ENCODE assay signal across 10 cellular contexts in genomic region chr19:3443840-3444694, GRCh38. TPM values are rescaled to one million over a fixed set of nuclear protein-coding genes. Genes with fewer than 3 reads are reported as not detected.
DNase-seq lines count a peak whose midpoint lies in the region; ATAC-seq and TF ChIP-seq lines count a peak whose summit lies in the region.
"Had no signal": no experiment of that assay in that cellular context is flagged by ENCODE, and none has a peak within 500 bp of the region (broad histone marks: within the 10 kb centered on the region; RNA-seq: fewer than 3 reads in every experiment).

No MANE protein-coding gene starts in this region.

- H4K91ac ChIP-seq in IMR-90 (ENCODE audit: insufficient read depth, low read depth, low read length) = no peak overlapping the region

- H2AFZ ChIP-seq in IMR-90 (replicated peaks; ENCODE audit: low read length, poor library complexity) = peak overlapping the region; percentile 81

- no peak for TF ChIP-seq POLR2A in IMR-90 (IDR thresholded peaks at IDR 0.05; ENCODE audit: low read depth, low read length)

- in situ Hi-C loops in IMR-90 (cut with MboI; ENCODE audit: low sequenced_read_pairs) = no loop called here

- no peak overlapping the region; the same call in 1 of the 2 replicates for H3K4ac ChIP-seq in IMR-90 (ENCODE audit: low read depth, low read length)

- DNase-seq in IMR-90 (peak; percentile 47), dorsolateral prefrontal cortex (peak in 9 of 10 donors; percentile 45 to 90 (median 79)), islet precursor cell (peak; percentile 82), AG08395 (ENCODE audit: low spot score) (no peak), NCI-H2107 treated with DMSO at 0.1 percent for 48 hours (lab: John Stamatoyannopoulos, UW; ENCODE audit: unreplicated experiment) (no peak)

- H3K9me1 ChIP-seq in IMR-90 (ENCODE audit: insufficient read depth, low read length) = peaks cover 5% of the 10 kb centered on the region

- no peaks in the 10 kb centered on the region for H3K9me3 Mint-ChIP-seq in stimulated activated memory B cell treated with anti-CD40 and anti-IgM and Interleukin-4, amounts not matched to agents 10 μg/mL and 1 μg/mL and 100 μg/mL, for 72 hours

- H3K36me3 Mint-ChIP-seq in stimulated activated memory B cell treated with anti-CD40 and anti-IgM and Interleukin-4, amounts not matched to agents 10 μg/mL and 1 μg/mL and 100 μg/mL, for 72 hours = peaks cover 6% of the 10 kb centered on the region

- H2BK120ac ChIP-seq in IMR-90 (ENCODE audit: low read depth, low read length) = no peak overlapping the region

- no peaks in the 10 kb centered on the region; the same call in 1 of the 2 replicates for H3K4me1 ChIP-seq in IMR-90 (ENCODE audit: control insufficient read depth, insufficient read depth, low read length)

- H3K27me3 ChIP-seq in IMR-90 (ENCODE audit: control insufficient read depth, insufficient read depth, low read length) = no peaks in the 10 kb centered on the region
- no peaks in the 10 kb centered on the region for H3K27me3 ChIP-seq in dorsolateral prefrontal cortex

- H3K4me2 ChIP-seq in IMR-90 (ENCODE audit: low read depth, low read length) = no peak overlapping the region

- CTCF ChIA-PET in IMR-90 (lab: Yijun Ruan, JAX) = no interaction called here

- no peak for TF ChIP-seq RAD21 in IMR-90 (IDR thresholded peaks at IDR 0.05; ENCODE audit: low read length)

- dilution Hi-C loops in IMR-90 (cut with HindIII; ENCODE audit: low sequenced_read_pairs, unreplicated experiment) = no loop called here

- H3K4me3 ChIP-seq in IMR-90 (ENCODE audit: insufficient read depth, low read depth, low read length) (no peak overlapping the region), dorsolateral prefrontal cortex (peak overlapping the region in 30 of 59 donors; percentile 1 to 51 (median 28))

- H3K27me3 Mint-ChIP-seq in stimulated activated memory B cell treated with anti-CD40 and anti-IgM and Interleukin-4, amounts not matched to agents 10 μg/mL and 1 μg/mL and 100 μg/mL, for 72 hours = no peaks in the 10 kb centered on the region

- H3K4me3 Mint-ChIP-seq in stimulated activated memory B cell treated with anti-CD40 and anti-IgM and Interleukin-4, amounts not matched to agents 10 μg/mL and 1 μg/mL and 100 μg/mL, for 72 hours = no peak overlapping the region

- no TSS peak for BruUV-seq in IMR-90 (replicated peaks; lab: Mats Ljungman, UMichigan)

- H3K23ac ChIP-seq in IMR-90 (ENCODE audit: low read depth, low read length) = no peak overlapping the region

- TF ChIP-seq CTCF in IMR-90 (conservative IDR thresholded peaks at IDR 0.05; ENCODE audit: low read depth, low read length) = no peak
- no peak for TF ChIP-seq CTCF in dorsolateral prefrontal cortex (IDR thresholded peaks at IDR 0.05 in 54 of 56, conservative IDR thresholded peaks at IDR 0.05 in 2 of 56; ENCODE audit: low read depth in 1 of 56, partially characterized antibody in 56 of 56)

- H3K27ac ChIP-seq in IMR-90 (ENCODE audit: insufficient read depth, low read length) (no peak overlapping the region), dorsolateral prefrontal cortex (peak overlapping the region in 55 of 59 donors; percentile 11 to 89 (median 70))

- H4K20me1 ChIP-seq in IMR-90 (ENCODE audit: insufficient read depth, low read length) = peaks cover 47% of the 10 kb centered on the region

- no peak overlapping the region for H3K18ac ChIP-seq in IMR-90 (ENCODE audit: low read depth, low read length)

- POLR2A ChIA-PET in IMR-90 (lab: Charles Lee; ENCODE audit: unreplicated experiment) = no interaction called here

- peaks cover 6% of the 10 kb centered on the region for H3K4me1 Mint-ChIP-seq in stimulated activated memory B cell treated with anti-CD40 and anti-IgM and Interleukin-4, amounts not matched to agents 10 μg/mL and 1 μg/mL and 100 μg/mL, for 72 hours

- H2AK5ac ChIP-seq in IMR-90 (ENCODE audit: low read depth, low read length) = peak overlapping the region; percentile 24; the same call in 1 of the 2 replicates

- H2BK20ac ChIP-seq in IMR-90 (ENCODE audit: low read depth, low read length) = no peak overlapping the region

- H2AK9ac ChIP-seq in IMR-90 (replicated peaks; ENCODE audit: low read depth, low read length, poor library complexity) = peak overlapping the region; percentile 37

- no peak overlapping the region for H2BK5ac ChIP-seq in IMR-90 (ENCODE audit: low read depth, low read length, poor library complexity, severe bottlenecking)

- no peak overlapping the region for H3K56ac ChIP-seq in IMR-90 (ENCODE audit: extremely low read depth, insufficient read depth, low read length)

- peak overlapping the region in 1 of 2 experiments; percentile 39; a peak in 1 of 4 replicates for H4K8ac ChIP-seq in IMR-90 (ENCODE audit: low read depth in 2 of 2, low read length in 2 of 2)

- no peak overlapping the region for H4K5ac ChIP-seq in IMR-90 (ENCODE audit: low read depth, low read length)

- H3K9me3 ChIP-seq in IMR-90 (ENCODE audit: control insufficient read depth, insufficient read depth, low read length) = no peaks in the 10 kb centered on the region

- peak overlapping the region; percentile 36 for H3K27ac Mint-ChIP-seq in stimulated activated memory B cell treated with anti-CD40 and anti-IgM and Interleukin-4, amounts not matched to agents 10 μg/mL and 1 μg/mL and 100 μg/mL, for 72 hours

- H3K14ac ChIP-seq in IMR-90 (replicated peaks; ENCODE audit: low read depth, low read length) = no peak overlapping the region

- no peak overlapping the region for H3K9ac ChIP-seq in IMR-90 (ENCODE audit: low read depth, low read length)

- H3K36me3 ChIP-seq in IMR-90 (ENCODE audit: control insufficient read depth, insufficient read depth, low read length) = peaks cover 56% of the 10 kb centered on the region

- peaks cover 22 to 78% of the 10 kb centered on the region in 2 experiments for H3K79me1 ChIP-seq in IMR-90 (ENCODE audit: low read depth in 1 of 2, low read length in 2 of 2)

- no peak overlapping the region for H2BK15ac ChIP-seq in IMR-90 (ENCODE audit: low read depth, low read length)

- intact Hi-C loops in IMR-90 (cut with micrococcal nuclease) (no loop called here), dorsolateral prefrontal cortex (cut with DNase I) (no loop called here)

- ATAC-seq in IMR-90 (ENCODE audit: low read depth) = peak; percentile 42; the same call in 1 of the 2 replicates
- ATAC-seq in stimulated activated memory B cell treated with anti-CD40 and anti-IgM and Interleukin-4, amounts not matched to agents 10 μg/mL and 1 μg/mL and 100 μg/mL, for 72 hours = no peak
- no peak for ATAC-seq in GM18517 (IDR thresholded peaks at IDR 0.05; ENCODE audit: unreplicated experiment)
- no peak for ATAC-seq in activated CD4-positive, CD25-positive, alpha-beta regulatory T cell treated with anti-CD3 and anti-CD28 coated beads, Interleukin-2, amount 50 U/mL, for 24 hours

- 42% methylated on average over 23 of the region's 33 CpGs; no CpG with 5 or more reads in 1 of the 2 experiments for WGBS in IMR-90 (ENCODE audit: extremely low coverage in 2 of 2, insufficient read length in 1 of 2), 2 experiments

TF ChIP-seq in IMR-90, 13 proteins besides CTCF, POLR2A, EP300 and RAD21 (continues in another document):
- TF ChIP-seq BHLHE40 (IDR thresholded peaks at IDR 0.05; ENCODE audit: low read depth, low read length) = no peak
- TF ChIP-seq MAZ (IDR thresholded peaks at IDR 0.05; ENCODE audit: borderline replicate concordance, low read depth, low read length) = no peak; the same call in 1 of the 2 replicates
- TF ChIP-seq CEBPB (IDR thresholded peaks at IDR 0.05; ENCODE audit: low read depth, low read length) = no peak
- TF ChIP-seq SMC3 (IDR thresholded peaks at IDR 0.05; ENCODE audit: low read depth, low read length) = no peak
- TF ChIP-seq CHD1 (IDR thresholded peaks at IDR 0.05; ENCODE audit: low read depth, low read length) = no peak
- no peak for TF ChIP-seq MAFK (IDR thresholded peaks at IDR 0.05; ENCODE audit: low read depth, low read length)
- TF ChIP-seq NFE2L2 (IDR thresholded peaks at IDR 0.05; ENCODE audit: low read depth, low read length) = no peak
- no peak for TF ChIP-seq RFX5 (IDR thresholded peaks at IDR 0.05; ENCODE audit: low read depth, low read length)
- no peak for TF ChIP-seq ELK1 (IDR thresholded peaks at IDR 0.05; ENCODE audit: borderline replicate concordance, low read depth, low read length)
- no peak for TF ChIP-seq USF2 (IDR thresholded peaks at IDR 0.05; ENCODE audit: low read depth, low read length)
- TF ChIP-seq MXI1 (IDR thresholded peaks at IDR 0.05; ENCODE audit: borderline replicate concordance, low read depth, low read length) = no peak
- no peak for TF ChIP-seq FOS (IDR thresholded peaks at IDR 0.05; ENCODE audit: low read depth, low read length)

RNA-seq across cellular contexts. Expression of gene SMIM24, which starts 36.3 kb away (rescaled TPM):
- not detected in 2 replicates for total RNA-seq in IMR-90 (2012; rRNA removed)
- polyA plus RNA-seq in IMR-90 (2012; rRNA removed) = not detected in 2 replicates
- 0.09 TPM in 1 of 2 replicates, not detected in the other for polyA plus RNA-seq in IMR-90 (2012; cell fraction: cytosol; rRNA removed)
- polyA plus RNA-seq in IMR-90 (2012; cell fraction: nucleus; rRNA removed; ENCODE audit: low replicate concordance) = not detected in 2 replicates
- 10 to 100 TPM in 4 of 120 experiments, 1 to 10 TPM in 112, under 1 TPM in 3, not detected in 1; 0.80 to 14.7 (median 4.2) TPM for total RNA-seq in dorsolateral prefrontal cortex
- total RNA-seq: NCI-H460 had no signal

RNA-seq across cellular contexts. Expression of gene SMIM44, which starts 39.2 kb away (rescaled TPM):
- not detected in 2 replicates for total RNA-seq in IMR-90 (2012; rRNA removed)
- not detected in 2 replicates for polyA plus RNA-seq in IMR-90 (2012; rRNA removed)
- not detected in 2 replicates for polyA plus RNA-seq in IMR-90 (2012; cell fraction: cytosol; rRNA removed)
- not detected in 2 replicates for polyA plus RNA-seq in IMR-90 (2012; cell fraction: nucleus; rRNA removed; ENCODE audit: low replicate concordance)
- 1 to 10 TPM in 2 of 120 experiments, not detected in 118; 1.4 to 1.6 TPM for total RNA-seq in dorsolateral prefrontal cortex
- total RNA-seq: lower leg skin, NCI-H460 had no signal

RNA-seq across cellular contexts. Expression of gene DOHH, which starts 56.4 kb away (rescaled TPM):
- 3.2 and 4.2 TPM in 2 replicates for total RNA-seq in IMR-90 (2012; rRNA removed)
- 9.2 and 13.6 TPM in 2 replicates for polyA plus RNA-seq in IMR-90 (2012; rRNA removed)
- 19.8 and 19.9 TPM in 2 replicates for polyA plus RNA-seq in IMR-90 (2012; cell fraction: cytosol; rRNA removed)
- 5.3 and 24.1 TPM in 2 replicates for polyA plus RNA-seq in IMR-90 (2012; cell fraction: nucleus; rRNA removed; ENCODE audit: low replicate concordance)
- total RNA-seq in dorsolateral prefrontal cortex = 10 to 100 TPM; 16.9 to 48.4 (median 26.1) TPM

Comparison
In these comparisons a context has a peak if more than half of its experiments do, and no peak if none do; other contexts are left out.
1. DNase-seq: peak in IMR-90 (single experiment), dorsolateral prefrontal cortex (9 of 10) and islet precursor cell (single experiment); none in AG08395 (single experiment) and NCI-H2107 treated with DMSO at 0.1 percent for 48 hours (single experiment).